23 cellular contexts compared by ENCODE assay signal in genomic region chr3:11713171-11713570, GRCh38.
"Had no signal": no experiment of that assay in that cellular context is flagged by ENCODE, and none has a peak within 500 bp of the region (broad histone marks: within the 10 kb centered on the region; RNA-seq: fewer than 3 reads in every experiment).

No MANE protein-coding gene starts in this region.

- FAIRE-seq: K562 had no signal

- H3K9me3 ChIP-seq: breast epithelium, SJCRH30, SK-N-SH had no signal

- H3K4me2 ChIP-seq: SK-N-SH had no signal

- ATAC-seq: activated CD4-positive, alpha-beta T cell treated with anti-CD3 and anti-CD28 coated beads for 36 hours; activated T-helper 17 cell treated with anti-CD3 and anti-CD28 coated beads, Interleukin-2, amount 50 U/mL, for 72 hours; K562 had no signal

- H3K27ac ChIP-seq: SJCRH30, VCaP had no signal

- H3K9me2 ChIP-seq: SK-N-SH had no signal

- H3K4me3 ChIP-seq: breast epithelium, K562, SJCRH30 had no signal

- H3K9ac ChIP-seq: SK-N-SH had no signal

- H3K36me3 ChIP-seq: breast epithelium, SJCRH30 had no signal

- H3K27me3 ChIP-seq: breast epithelium, SJCRH30 had no signal

- DNase-seq: activated CD4-positive, alpha-beta memory T cell treated with anti-CD3 and anti-CD28 coated beads, Interleukin-2, amount 10 ng/mL, durations not matched to agents 7 days and 5 days; activated CD4-positive, alpha-beta T cell treated with anti-CD3 and anti-CD28 coated beads for 36 hours; activated CD4-positive, alpha-beta T cell treated with anti-CD3 and anti-CD28 coated beads, Interleukin-2, amount 50 U/mL, for 1 hour; activated CD4-positive, CD25-positive, alpha-beta regulatory T cell; activated naive CD4-positive, alpha-beta T cell treated with anti-CD3 and anti-CD28 coated beads, Interleukin-2, amount 50 U/mL, for 16 hours; activated T-cell treated with anti-CD3 and anti-CD28 coated beads for 4 hours; activated T-cell treated with anti-CD3 and anti-CD28 coated beads, Interleukin-2, amount 50 U/mL, for 48 hours; aorta; Karpas-422; NCI-H1105 treated with DMSO at 0.1 percent for 48 hours; NCI-H1436 treated with DMSO at 0.1 percent for 48 hours; NCI-H187; NCI-H2081; NCI-H446; NCI-H524; Right ventricle myocardium superior; SJCRH30; SK-N-SH; T-helper 1 cell had no signal
